Comparison of ENCODE assay signal across 8 cellular contexts in genomic region chr4:83356899-83357661, GRCh38. TPM values are rescaled to one million over a fixed set of nuclear protein-coding genes. Genes with fewer than 3 reads are reported as not detected.
A peak's percentile ranks its signal among the peaks of the same experiment; 100 is the strongest.
DNase-seq lines count a peak whose midpoint lies in the region; ATAC-seq and TF ChIP-seq lines count a peak whose summit lies in the region.

No MANE protein-coding gene starts in this region.

- H3K9me2 ChIP-seq in GM23338 (ENCODE audit: insufficient read depth): no peaks in the 10 kb centered on the region

- no peaks in the 10 kb centered on the region for H3K36me3 Mint-ChIP-seq in GM23338 (ENCODE audit: low read depth)
- H3K36me3 Mint-ChIP-seq in CD8-positive, alpha-beta memory T cell: no peaks in the 10 kb centered on the region

- H3K4me1 Mint-ChIP-seq in GM23338: peaks cover 6% of the 10 kb centered on the region
- peaks cover 0 to 4% (median 0%) of the 10 kb centered on the region in 3 donors for H3K4me1 Mint-ChIP-seq in CD8-positive, alpha-beta memory T cell

- H3K79me2 ChIP-seq in GM23338 (replicated peaks; ENCODE audit: insufficient read depth): no peaks in the 10 kb centered on the region

- H3K27ac ChIP-seq in GM23338 (ENCODE audit: low read depth) (no peak overlapping the region), RWPE1 (peak overlapping the region; percentile 84), thoracic aorta (peak overlapping the region; percentile 51 to 68)
- H3K27ac ChIP-seq in CD8-positive, alpha-beta memory T cell (ENCODE audit: low read depth, low read length): no peak overlapping the region

- POLR2A ChIA-PET in RWPE1 (lab: Yijun Ruan, JAX; ENCODE audit: low non-redundant PET): interaction anchor here (0.6 kb wide), 1 partner anchor 99 kb away, joined by 3 read pairs; the partner anchor contains the start of genes HELQ and MRPS18C
- POLR2A ChIA-PET in CD8-positive, alpha-beta memory T cell (lab: Charles Lee): interaction anchor here (0.6 kb wide), 1 partner anchor 43 kb away, joined by 3 read pairs; no protein-coding TSS in a partner anchor

- no peaks in the 10 kb centered on the region for H3K36me3 ChIP-seq in GM23338 (ENCODE audit: insufficient read depth)
- no peaks in the 10 kb centered on the region for H3K36me3 ChIP-seq in thoracic aorta
- H3K36me3 ChIP-seq in CD8-positive, alpha-beta memory T cell (ENCODE audit: insufficient read depth, low read length): no peaks in the 10 kb centered on the region

- ATAC-seq in GM23338 (no peak), thoracic aorta (ENCODE audit: insufficient number of reproducible peaks, low FRiP score, low read depth) (peak; percentile 85), left colon (no peak)

- no peak overlapping the region for H3K27ac Mint-ChIP-seq in GM23338
- no peak overlapping the region for H3K27ac Mint-ChIP-seq in CD8-positive, alpha-beta memory T cell

- intact Hi-C loops in left colon (cut with DNase I, micrococcal nuclease): no loop called here

- H2AFZ ChIP-seq in GM23338: peak overlapping the region; percentile 96

- H3K9me3 ChIP-seq in thoracic aorta: no peaks in the 10 kb centered on the region
- no peaks in the 10 kb centered on the region for H3K9me3 ChIP-seq in CD8-positive, alpha-beta memory T cell (ENCODE audit: low read length)

- H3K9me3 Mint-ChIP-seq in GM23338: peaks cover 12% of the 10 kb centered on the region; the same call in 2 of the 3 replicates
- peaks cover 0 to 10% (median 2%) of the 10 kb centered on the region in 5 donors for H3K9me3 Mint-ChIP-seq in CD8-positive, alpha-beta memory T cell

- H3K4me3 ChIP-seq in GM23338 (no peak overlapping the region), thoracic aorta (no peak overlapping the region)
- H3K4me3 ChIP-seq in CD8-positive, alpha-beta memory T cell (ENCODE audit: low read length): no peak overlapping the region

- peak; percentile 10 for DNase-seq in DMS79 treated with DMSO at 0.1 percent for 48 hours (lab: John Stamatoyannopoulos, UW)
- no peak for DNase-seq in GM23338 (ENCODE audit: low spot score)
- DNase-seq in RWPE1 (ENCODE audit: low spot score): peak; percentile 66
- peak; percentile 86 for DNase-seq in fibroblast of the conjunctiva (ENCODE audit: low read depth)
- no peak for DNase-seq in thoracic aorta (ENCODE audit: low spot score)
- no peak for DNase-seq in CD8-positive, alpha-beta memory T cell
- no peak for DNase-seq in mesenteric fat pad (ENCODE audit: low spot score)
- no peak for DNase-seq in left colon

- CTCF ChIA-PET in RWPE1 (lab: Yijun Ruan, JAX): interaction anchor here (0.7 kb wide), 1 partner anchor 21 kb away, joined by 8 read pairs; no protein-coding TSS in a partner anchor
- CTCF ChIA-PET in CD8-positive, alpha-beta memory T cell (lab: Charles Lee): no interaction called here

- H3K4me3 Mint-ChIP-seq in GM23338: no peak overlapping the region
- H3K4me3 Mint-ChIP-seq in CD8-positive, alpha-beta memory T cell: no peak overlapping the region

- no peaks in the 10 kb centered on the region for H3K27me3 Mint-ChIP-seq in GM23338 (ENCODE audit: insufficient read depth, low read depth, poor library complexity)
- H3K27me3 Mint-ChIP-seq in CD8-positive, alpha-beta memory T cell: no peaks in the 10 kb centered on the region

- peaks cover 6% of the 10 kb centered on the region; the same call in 1 of the 2 replicates for H3F3A ChIP-seq in GM23338 (replicated peaks; ENCODE audit: low read depth)

- H3K4me1 ChIP-seq in GM23338 (ENCODE audit: insufficient read depth) (peaks cover under 1% of the 10 kb centered on the region), thoracic aorta (ENCODE audit: control insufficient read depth in 1 of 2, low read depth in 2 of 2) (peaks cover 10 to 24% of the 10 kb centered on the region in 2 donors)
- no peaks in the 10 kb centered on the region for H3K4me1 ChIP-seq in CD8-positive, alpha-beta memory T cell (ENCODE audit: insufficient read depth, low read length)

- TF ChIP-seq CTCF in GM23338 (conservative IDR thresholded peaks at IDR 0.05; ENCODE audit: low read depth in 2 of 2): no peak
- no peak for TF ChIP-seq CTCF in RWPE1 (conservative IDR thresholded peaks at IDR 0.05; ENCODE audit: low read depth)
- TF ChIP-seq CTCF in thoracic aorta (IDR thresholded peaks at IDR 0.05): no peak

- no peaks in the 10 kb centered on the region for H4K20me1 ChIP-seq in GM23338 (replicated peaks; ENCODE audit: insufficient read depth)

- H3K4me2 ChIP-seq in GM23338: no peak overlapping the region

- no peaks in the 10 kb centered on the region for H3K27me3 ChIP-seq in GM23338 (ENCODE audit: insufficient read depth)
- no peaks in the 10 kb centered on the region for H3K27me3 ChIP-seq in thoracic aorta (replicated peaks; ENCODE audit: insufficient read depth)
- H3K27me3 ChIP-seq in CD8-positive, alpha-beta memory T cell (ENCODE audit: insufficient read depth, low read length, poor library complexity, severe bottlenecking): no peaks in the 10 kb centered on the region

TF ChIP-seq in GM23338, 12 proteins besides CTCF, POLR2A, EP300 and RAD21:
- no peak for TF ChIP-seq POLR2AphosphoS5 (IDR thresholded peaks at IDR 0.05; ENCODE audit: low read depth)
- no peak for TF ChIP-seq ZNF331 (CRISPR knock-in tag; IDR thresholded peaks at IDR 0.05; ENCODE audit: low read depth)
- no peak for TF ChIP-seq STAT1 (IDR thresholded peaks at IDR 0.05; ENCODE audit: unreplicated experiment)
- TF ChIP-seq ZNF462 (CRISPR knock-in tag; IDR thresholded peaks at IDR 0.05): no peak

RNA-seq across cellular contexts. Expression of gene HPSE, which starts 22.4 kb away (rescaled TPM):
- 2.9 and 3.0 TPM in 2 replicates for total RNA-seq in GM23338 (2014; rRNA removed; shearing (Covaris generic))
- 1.8 and 2.2 TPM in 2 replicates for polyA plus RNA-seq in GM23338 (2016; fragmentation: Nextera tagmentation; extraction: Ambion mirVana)
- total RNA-seq in thoracic aorta (1 to 10 TPM; 1.4 to 6.1 TPM), mesenteric fat pad (7.4 TPM), left colon (10 to 100 TPM; 13.3 to 23.8 TPM)
- total RNA-seq in CD8-positive, alpha-beta memory T cell: 10 to 100 TPM; 10.6 to 10.9 TPM
- polyA plus RNA-seq in CD8-positive, alpha-beta memory T cell: 4.1 TPM

Comparison
In these comparisons a context has a peak if more than half of its experiments do, and no peak if none do; other contexts are left out.
1. DNase-seq: peak in DMS79 treated with DMSO at 0.1 percent for 48 hours (single experiment), RWPE1 (single experiment) and fibroblast of the conjunctiva (single experiment); none in GM23338 (single experiment), thoracic aorta (single experiment), CD8-positive, alpha-beta memory T cell (0 of 5), mesenteric fat pad (single experiment) and left colon (0 of 2).
2. H3K27ac ChIP-seq: peak in RWPE1 (single experiment) and thoracic aorta (2 of 2); none in GM23338 (single experiment) and CD8-positive, alpha-beta memory T cell (single experiment).